21 cellular contexts compared by ENCODE assay signal in genomic region chr1:40799351-40799867, GRCh38.
A peak's percentile ranks its signal among the peaks of the same experiment; 100 is the strongest.
DNase-seq lines count a peak whose midpoint lies in the region; ATAC-seq and TF ChIP-seq lines count a peak whose summit lies in the region.
"Had no signal": no experiment of that assay in that cellular context is flagged by ENCODE, and none has a peak within 500 bp of the region (broad histone marks: within the 10 kb centered on the region; RNA-seq: fewer than 3 reads in every experiment).

No MANE protein-coding gene starts in this region.

- no peak for TF ChIP-seq CTCF in foreskin fibroblast (IDR thresholded peaks at IDR 0.05; ENCODE audit: low read depth, low read length)

- no peak overlapping the region for H3K4me3 ChIP-seq in foreskin fibroblast (ENCODE audit: low read depth in 1 of 2, low read length in 2 of 2)
- H3K4me3 ChIP-seq: smooth muscle cell had no signal

- DNase-seq in EH (ENCODE audit: low read depth) (peak; percentile 46), amniotic epithelial cell (ENCODE audit: low read depth) (peak; percentile 50), foreskin fibroblast (peak; percentile 23 to 52), non-pigmented ciliary epithelial cell (ENCODE audit: low read depth) (peak; percentile 5), retina (no peak), SHP77 (lab: John Stamatoyannopoulos, UW) (no peak)
- DNase-seq: ACHN; activated CD4-positive, alpha-beta T cell treated with anti-CD3 and anti-CD28 coated beads for 48 hours; activated T-cell treated with anti-CD3 and anti-CD28 coated beads, Interleukin-2, amount 50 U/mL, for 48 hours; COR-L47; effector CD8-positive, alpha-beta T cell; GDM1; GOT3; kidney; naive thymus-derived CD8-positive, alpha-beta T cell; NCI-H2029; NCI-H526; stimulated activated naive CD8-positive, alpha-beta T cell treated with anti-CD3 and anti-CD28 coated beads, Interleukin-15, amount 100 ng/mL, for 72 hours had no signal

- ATAC-seq in HG02970 (IDR thresholded peaks at IDR 0.05; ENCODE audit: low FRiP score, unreplicated experiment) (no peak), GM21723 (IDR thresholded peaks at IDR 0.05; ENCODE audit: unreplicated experiment) (no peak)
- ATAC-seq: naive thymus-derived CD8-positive, alpha-beta T cell; stimulated activated naive CD8-positive, alpha-beta T cell treated with anti-CD3 and anti-CD28 coated beads, Interleukin-15, amount 100 ng/mL, for 72 hours had no signal

Comparison
In these comparisons a context has a peak if more than half of its experiments do, and no peak if none do; other contexts are left out.
1. DNase-seq: peak in EH (single experiment), amniotic epithelial cell (single experiment), foreskin fibroblast (2 of 2) and non-pigmented ciliary epithelial cell (single experiment); none in retina (single experiment) and SHP77 (0 of 2).